ENCODE assay signal across 21 cellular contexts in the genomic region with DNA sequence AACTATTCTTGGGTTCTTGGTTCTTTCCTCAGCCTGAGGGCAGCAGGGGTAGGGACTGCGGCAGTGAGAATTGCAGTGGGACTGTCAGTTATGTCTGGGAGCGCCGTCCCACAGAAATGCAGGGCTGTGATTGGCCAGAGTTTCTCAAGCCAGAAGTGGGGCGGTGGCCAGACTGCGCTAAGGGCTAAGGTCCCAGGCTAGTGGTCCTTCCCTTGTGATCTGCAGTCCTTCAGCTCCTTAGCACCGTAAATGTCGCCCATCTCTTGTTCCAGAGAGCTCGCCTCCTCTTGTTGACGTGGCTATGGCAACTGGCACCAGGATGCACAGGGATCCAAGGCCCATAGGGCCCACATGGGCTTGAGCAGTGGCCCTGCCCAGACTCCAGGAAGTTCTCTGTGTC.
"Had no signal": no experiment of that assay in that cellular context is flagged by ENCODE, and none has a peak within 500 bp of the region (broad histone marks: within the 10 kb centered on the region; RNA-seq: fewer than 3 reads in every experiment).

No MANE protein-coding gene starts in this region.

- H3K27ac ChIP-seq: RWPE1, SJSA1, SK-N-MC had no signal

- H3K4me1 ChIP-seq: SJSA1 had no signal

- DNase-seq: KBM-7; MG63; NCI-H1092; NCI-H1105 treated with DMSO at 0.1 percent for 48 hours; NCI-H1417 treated with DMSO at 0.1 percent for 48 hours; NCI-H146; NCI-H1694 treated with DMSO at 0.1 percent for 48 hours; NCI-H1930; NCI-H2081; NCI-H2107; NCI-H2227 treated with DMSO at 0.1 percent for 48 hours; NCI-H524; NCI-H526 treated with DMSO at 0.1 percent for 48 hours; NCI-H748 treated with DMSO at 0.1 percent for 48 hours; NK-92 treated with Interleukin-12 subunit alpha and Interleukin-12 subunit beta, amount 100 ng/mL, for 24 hours; PC-3; SIG-M5 had no signal

- H3K9me3 ChIP-seq: MG63, SJSA1 had no signal

- H3K4me3 ChIP-seq: MG63, SJSA1, SK-N-MC had no signal

- ATAC-seq: Panc1, PC-3 had no signal

- H3K27me3 ChIP-seq: MG63 had no signal

- H3K36me3 ChIP-seq: MG63, SJSA1 had no signal
